In genomic region chr10:50216894-50217293, GRCh38 we compare ENCODE assay signal across 12 cellular contexts. TPM values are rescaled to one million over a fixed set of nuclear protein-coding genes. Genes with fewer than 3 reads are reported as not detected.
DNase-seq lines count a peak whose midpoint lies in the region; TF ChIP-seq lines count a peak whose summit lies in the region.
"Had no signal": no experiment of that assay in that cellular context is flagged by ENCODE, and none has a peak within 500 bp of the region (broad histone marks: within the 10 kb centered on the region; RNA-seq: fewer than 3 reads in every experiment).

No MANE protein-coding gene starts in this region.

- no peaks in the 10 kb centered on the region for H3K9me3 ChIP-seq in right atrium auricular region

- H3K9me3 Mint-ChIP-seq in endothelial cell (ENCODE audit: unreplicated experiment) = no peaks in the 10 kb centered on the region

- no peak overlapping the region for H3K27ac Mint-ChIP-seq in endothelial cell (ENCODE audit: unreplicated experiment)

- H3K4me1 ChIP-seq in right atrium auricular region = no peaks in the 10 kb centered on the region

- TF ChIP-seq CTCF in right atrium auricular region (IDR thresholded peaks at IDR 0.05) (no peak), endothelial cell (IDR thresholded peaks at IDR 0.05; ENCODE audit: unreplicated experiment) (no peak)

- no peaks in the 10 kb centered on the region for H3K36me3 Mint-ChIP-seq in endothelial cell (ENCODE audit: low read depth, unreplicated experiment)

- no peak overlapping the region for H3K4me3 ChIP-seq in right atrium auricular region

- DNase-seq in DMS53 (lab: John Stamatoyannopoulos, UW) (peak; percentile 78), MV-4-11 (lab: John Stamatoyannopoulos, UW) (peak; percentile 93), SKM-1 treated with dmso at 0.1 percent for 144 hours (lab: John Stamatoyannopoulos, UW; ENCODE audit: unreplicated experiment) (peak; percentile 38), iPS-NIHi7 (ENCODE audit: extremely low spot score) (peak; percentile 30), activated gamma-delta T cell treated with Interleukin-2 at 50 U/mL for 16 hours (no peak), right atrium auricular region (ENCODE audit: low spot score) (no peak), endothelial cell (ENCODE audit: low spot score) (no peak)
- DNase-seq in activated CD8-positive, alpha-beta memory T cell treated with anti-CD3 and anti-CD28 coated beads, Interleukin-2, amount 50 U/mL, for 48 hours = no peak
- DNase-seq: activated CD4-positive, alpha-beta T cell treated with anti-CD3 and anti-CD28 coated beads, Interleukin-2, amount 50 U/mL, for 4 hours; aorta; Calu3 had no signal

- H3K4me1 Mint-ChIP-seq in endothelial cell (ENCODE audit: unreplicated experiment) = peaks cover 10% of the 10 kb centered on the region

- no peaks in the 10 kb centered on the region for H3K36me3 ChIP-seq in right atrium auricular region

- peaks cover 6% of the 10 kb centered on the region for H3K27me3 Mint-ChIP-seq in endothelial cell (ENCODE audit: unreplicated experiment)

- no peaks in the 10 kb centered on the region for H3K27me3 ChIP-seq in right atrium auricular region

- no peak overlapping the region for H3K4me3 Mint-ChIP-seq in endothelial cell (ENCODE audit: unreplicated experiment)

- no peak overlapping the region for H3K27ac ChIP-seq in right atrium auricular region

RNA-seq across cellular contexts. Expression of gene ASAH2, which starts 34.4 kb away (rescaled TPM):
- total RNA-seq in right atrium auricular region (1 to 10 TPM; 1.8 to 2.2 TPM), endothelial cell (ENCODE audit: unreplicated experiment) (1.7 TPM)
- total RNA-seq: OCI-LY7 had no signal

Comparison
In these comparisons a context has a peak if more than half of its experiments do, and no peak if none do; other contexts are left out.
1. DNase-seq: peak in DMS53 (single experiment), MV-4-11 (single experiment), SKM-1 treated with dmso at 0.1 percent for 144 hours (single experiment) and iPS-NIHi7 (single experiment); none in activated CD8-positive, alpha-beta memory T cell treated with anti-CD3 and anti-CD28 coated beads, Interleukin-2, amount 50 U/mL, for 48 hours (single experiment), activated gamma-delta T cell treated with Interleukin-2 at 50 U/mL for 16 hours (single experiment), right atrium auricular region (single experiment) and endothelial cell (single experiment).